In the genomic region with DNA sequence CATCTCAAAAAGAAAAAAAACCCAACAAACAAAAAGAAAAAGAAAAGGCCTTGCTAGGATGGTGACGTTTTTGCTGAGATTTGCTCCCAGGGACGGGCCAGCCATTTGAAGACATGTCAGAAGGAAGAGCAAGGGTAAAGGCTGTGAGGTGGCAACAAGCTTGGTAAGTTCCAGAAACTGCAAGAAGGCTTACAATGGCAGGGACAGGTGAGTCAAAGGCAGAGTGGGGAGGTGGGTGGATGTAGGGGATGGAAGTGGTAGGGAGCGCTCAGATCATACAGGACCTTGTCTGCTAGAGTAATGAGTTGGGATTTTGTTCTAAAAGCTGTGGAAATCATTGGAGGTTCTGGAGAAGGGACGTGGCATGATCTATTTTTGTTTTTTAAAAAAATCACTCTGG, we compare ENCODE assay signal across 15 cellular contexts. TPM values are rescaled to one million over a fixed set of nuclear protein-coding genes. Genes with fewer than 3 reads are reported as not detected.
DNase-seq lines count a peak whose midpoint lies in the region; ATAC-seq and TF ChIP-seq lines count a peak whose summit lies in the region.
"Had no signal": no experiment of that assay in that cellular context is flagged by ENCODE, and none has a peak within 500 bp of the region (broad histone marks: within the 10 kb centered on the region; RNA-seq: fewer than 3 reads in every experiment).

No MANE protein-coding gene starts in this region.

- peak overlapping the region; percentile 66 for H3K27ac Mint-ChIP-seq in activated T-cell treated with anti-CD3 and anti-CD28 coated beads, Interleukin-2, amount 50 U/mL, for 24 hours
- peak overlapping the region; percentile 10 to 86 (median 68) for H3K27ac Mint-ChIP-seq in CD8-positive, alpha-beta memory T cell
- H3K27ac Mint-ChIP-seq in activated B cell treated with CpG ODN at 0.5 μM for 24 hours (peak overlapping the region; percentile 15), memory B cell (peak overlapping the region; percentile 64)

- no peaks in the 10 kb centered on the region for H3K27me3 ChIP-seq in CD8-positive, alpha-beta memory T cell (ENCODE audit: insufficient read depth, low read length, poor library complexity, severe bottlenecking)

- H3K4me1 Mint-ChIP-seq in activated T-cell treated with anti-CD3 and anti-CD28 coated beads, Interleukin-2, amount 50 U/mL, for 24 hours (ENCODE audit: low read depth) = peaks cover 85% of the 10 kb centered on the region
- H3K4me1 Mint-ChIP-seq in CD8-positive, alpha-beta memory T cell = peaks cover 56 to 79% (median 76%) of the 10 kb centered on the region in 3 donors
- H3K4me1 Mint-ChIP-seq in activated B cell treated with CpG ODN at 0.5 μM for 24 hours (peaks cover 87% of the 10 kb centered on the region), memory B cell (peaks cover 48% of the 10 kb centered on the region)

- TF ChIP-seq CTCF in activated B cell treated with CpG ODN at 0.5 μM for 24 hours (IDR thresholded peaks at IDR 0.05) = no peak

- CTCF ChIA-PET in CD8-positive, alpha-beta memory T cell (lab: Charles Lee) = no interaction called here
- CTCF ChIA-PET in activated B cell treated with CpG ODN at 0.5 μM for 24 hours (lab: Charles Lee) = no interaction called here

- ATAC-seq in activated B cell treated with CpG ODN at 0.5 μM for 24 hours (ENCODE audit: low read depth) (no peak), memory B cell (ENCODE audit: low read depth) (no peak)

- DNase-seq in activated T-cell treated with anti-CD3 and anti-CD28 coated beads, Interleukin-2, amount 50 U/mL, for 24 hours = peak; percentile 29
- DNase-seq in activated T-cell treated with anti-CD3 and anti-CD28 coated beads for 4 hours (no peak), activated B cell treated with CpG ODN at 0.5 μM for 24 hours (no peak), memory B cell (ENCODE audit: low spot score in 2 of 2) (no peak), GM03348 (ENCODE audit: low spot score) (no peak), NCI-H510A treated with DMSO at 0.1 percent for 48 hours (lab: John Stamatoyannopoulos, UW) (no peak), HT-29 (ENCODE audit: low spot score) (no peak)
- DNase-seq in CD8-positive, alpha-beta memory T cell = no peak
- DNase-seq: aorta, Kasumi-1, kidney, mesenchymal stem cell, NCI-H226, WERI-Rb-1 had no signal

- peaks cover 64% of the 10 kb centered on the region for H3K36me3 Mint-ChIP-seq in activated T-cell treated with anti-CD3 and anti-CD28 coated beads, Interleukin-2, amount 50 U/mL, for 24 hours (ENCODE audit: low read depth)
- peaks cover 0 to 16% (median 2%) of the 10 kb centered on the region in 3 donors for H3K36me3 Mint-ChIP-seq in CD8-positive, alpha-beta memory T cell
- H3K36me3 Mint-ChIP-seq in activated B cell treated with CpG ODN at 0.5 μM for 24 hours (ENCODE audit: low read depth) (peaks cover 26% of the 10 kb centered on the region), memory B cell (peaks cover 10% of the 10 kb centered on the region)

- peak overlapping the region; percentile 13 for H3K4me3 Mint-ChIP-seq in activated T-cell treated with anti-CD3 and anti-CD28 coated beads, Interleukin-2, amount 50 U/mL, for 24 hours
- H3K4me3 Mint-ChIP-seq in CD8-positive, alpha-beta memory T cell = no peak overlapping the region
- H3K4me3 Mint-ChIP-seq in activated B cell treated with CpG ODN at 0.5 μM for 24 hours (no peak overlapping the region), memory B cell (no peak overlapping the region)

- POLR2A ChIA-PET in CD8-positive, alpha-beta memory T cell (lab: Charles Lee) = no interaction called here
- POLR2A ChIA-PET in activated B cell treated with CpG ODN at 0.5 μM for 24 hours (lab: Charles Lee) = interaction anchor here (1.4 kb wide), 1 partner anchor 76 kb away, joined by 4 read pairs; a partner anchor contains a TSS

- intact Hi-C loops in activated B cell treated with CpG ODN at 0.5 μM for 24 hours (cut with micrococcal nuclease) = loop anchor here (10.0 kb wide), 1 partner anchor 47 kb away; no protein-coding TSS in a partner anchor

- no peaks in the 10 kb centered on the region for H3K9me3 Mint-ChIP-seq in activated T-cell treated with anti-CD3 and anti-CD28 coated beads, Interleukin-2, amount 50 U/mL, for 24 hours
- H3K9me3 Mint-ChIP-seq in CD8-positive, alpha-beta memory T cell = no peaks in the 10 kb centered on the region
- H3K9me3 Mint-ChIP-seq in activated B cell treated with CpG ODN at 0.5 μM for 24 hours (no peaks in the 10 kb centered on the region), memory B cell (no peaks in the 10 kb centered on the region)
- H3K9me3 Mint-ChIP-seq: neural crest cell had no signal

- H3K4me3 ChIP-seq in CD8-positive, alpha-beta memory T cell (ENCODE audit: low read length) = no peak overlapping the region

- H3K4me1 ChIP-seq in CD8-positive, alpha-beta memory T cell (ENCODE audit: insufficient read depth, low read length) = peaks cover 41% of the 10 kb centered on the region

- H3K9me3 ChIP-seq in CD8-positive, alpha-beta memory T cell (ENCODE audit: low read length) = no peaks in the 10 kb centered on the region

- no peaks in the 10 kb centered on the region for H3K36me3 ChIP-seq in CD8-positive, alpha-beta memory T cell (ENCODE audit: insufficient read depth, low read length)
- H3K36me3 ChIP-seq: WERI-Rb-1 had no signal

- no peaks in the 10 kb centered on the region for H3K27me3 Mint-ChIP-seq in activated T-cell treated with anti-CD3 and anti-CD28 coated beads, Interleukin-2, amount 50 U/mL, for 24 hours
- H3K27me3 Mint-ChIP-seq in CD8-positive, alpha-beta memory T cell = no peaks in the 10 kb centered on the region
- no peaks in the 10 kb centered on the region for H3K27me3 Mint-ChIP-seq in activated B cell treated with CpG ODN at 0.5 μM for 24 hours
- H3K27me3 Mint-ChIP-seq in memory B cell = no peaks in the 10 kb centered on the region

- H3K27ac ChIP-seq in CD8-positive, alpha-beta memory T cell (ENCODE audit: low read depth, low read length) = no peak overlapping the region
- H3K27ac ChIP-seq: WERI-Rb-1 had no signal

RNA-seq across cellular contexts. Expression of a gene that starts 4.3 kb away (rescaled TPM):
- total RNA-seq in CD8-positive, alpha-beta memory T cell = 10 to 100 TPM; 61.0 to 61.6 TPM
- 5.7 TPM for polyA plus RNA-seq in CD8-positive, alpha-beta memory T cell
- 25.9 and 28.4 TPM in 2 replicates for total RNA-seq in activated B cell treated with CpG ODN at 0.5 μM for 24 hours
- total RNA-seq in HT-29 (2014; rRNA removed; shearing (Covaris generic)) = 22.7 and 24.8 TPM in 2 replicates

Comparison
In these comparisons a context has a peak if more than half of its experiments do, and no peak if none do; other contexts are left out.
1. H3K27ac Mint-ChIP-seq: peak in every context shown above with its lines; median percentile 68 in CD8-positive, alpha-beta memory T cell; 66 in activated T-cell treated with anti-CD3 and anti-CD28 coated beads, Interleukin-2, amount 50 U/mL, for 24 hours; 64 in memory B cell; 15 in activated B cell treated with CpG ODN at 0.5 μM for 24 hours.